Comparison of ENCODE assay signal across 14 cellular contexts in the genomic region with DNA sequence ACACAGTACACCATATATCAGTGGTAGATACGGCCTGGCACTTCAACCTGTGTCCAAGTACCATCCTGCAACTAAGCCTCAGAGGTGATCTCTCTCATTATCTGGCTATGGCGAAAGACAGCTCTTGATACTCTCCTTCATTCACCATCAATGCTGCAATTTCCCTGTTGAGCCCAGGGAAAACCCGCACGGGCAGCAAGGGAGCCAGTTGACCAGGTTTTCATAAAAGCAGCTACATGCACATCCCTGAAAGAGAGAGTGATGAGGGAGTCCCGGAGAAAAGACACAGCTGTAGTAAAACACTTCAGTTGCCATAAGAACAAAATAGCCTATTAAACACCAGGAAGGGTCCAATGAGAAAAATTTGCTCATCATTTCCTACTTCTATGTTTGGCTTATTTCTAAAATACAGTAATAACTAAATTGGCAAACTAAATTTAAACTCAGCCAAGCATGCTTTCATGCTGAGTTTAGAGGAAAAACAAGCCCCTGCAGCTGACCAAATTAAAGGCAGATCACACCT.
DNase-seq lines count a peak whose midpoint lies in the region; ATAC-seq and TF ChIP-seq lines count a peak whose summit lies in the region.
"Had no signal": no experiment of that assay in that cellular context is flagged by ENCODE, and none has a peak within 500 bp of the region (broad histone marks: within the 10 kb centered on the region; RNA-seq: fewer than 3 reads in every experiment).

No MANE protein-coding gene starts in this region.

- H3K36me3 Mint-ChIP-seq in activated CD8-positive, alpha-beta T cell treated with anti-CD3 and anti-CD28 coated beads for 36 hours (ENCODE audit: low read depth), result peaks cover 34% of the 10 kb centered on the region
- H3K36me3 Mint-ChIP-seq in activated CD8-positive, alpha-beta T cell treated with anti-CD3 and anti-CD28 coated beads, Interleukin-2, amount 10 ng/mL, durations not matched to agents 7 days and 5 days (ENCODE audit: low read depth), result peaks cover 47% of the 10 kb centered on the region
- H3K36me3 Mint-ChIP-seq in T-helper 17 cell (ENCODE audit: low read depth), result peaks cover 2% of the 10 kb centered on the region
- H3K36me3 Mint-ChIP-seq in stimulated activated effector memory CD8-positive, alpha-beta T cell treated with anti-CD3 and anti-CD28 coated beads, Interleukin-12 subunit alpha, Interleukin-12 subunit beta, amount 100 ng/mL, for 72 hours, result peaks cover 52% of the 10 kb centered on the region

- H3K4me3 Mint-ChIP-seq in activated CD8-positive, alpha-beta T cell treated with anti-CD3 and anti-CD28 coated beads for 36 hours, result no peak overlapping the region
- H3K4me3 Mint-ChIP-seq in activated CD8-positive, alpha-beta T cell treated with anti-CD3 and anti-CD28 coated beads, Interleukin-2, amount 10 ng/mL, durations not matched to agents 7 days and 5 days, result no peak overlapping the region
- H3K4me3 Mint-ChIP-seq in T-helper 17 cell, result no peak overlapping the region
- H3K4me3 Mint-ChIP-seq in stimulated activated effector memory CD8-positive, alpha-beta T cell treated with anti-CD3 and anti-CD28 coated beads, Interleukin-12 subunit alpha, Interleukin-12 subunit beta, amount 100 ng/mL, for 72 hours, result no peak overlapping the region
- H3K4me3 Mint-ChIP-seq: CD14-positive monocyte had no signal

- no peak for ATAC-seq in activated CD8-positive, alpha-beta T cell treated with anti-CD3 and anti-CD28 coated beads for 36 hours
- ATAC-seq in activated CD8-positive, alpha-beta T cell treated with anti-CD3 and anti-CD28 coated beads, Interleukin-2, amount 10 ng/mL, durations not matched to agents 7 days and 5 days, result no peak
- ATAC-seq in T-helper 17 cell, result no peak
- ATAC-seq in stimulated activated effector memory CD8-positive, alpha-beta T cell treated with anti-CD3 and anti-CD28 coated beads, Interleukin-12 subunit alpha, Interleukin-12 subunit beta, amount 100 ng/mL, for 72 hours, result no peak

- CTCF ChIA-PET in activated CD8-positive, alpha-beta T cell treated with anti-CD3 and anti-CD28 coated beads for 36 hours (lab: Charles Lee), result interaction anchor here (0.7 to 1.1 kb wide), 4 partner anchors 11 to 237 kb away, joined by 3 to 4 read pairs (median 3); no protein-coding TSS in a partner anchor
- CTCF ChIA-PET in activated CD8-positive, alpha-beta T cell treated with anti-CD3 and anti-CD28 coated beads, Interleukin-2, amount 10 ng/mL, durations not matched to agents 7 days and 5 days (lab: Charles Lee), result interaction anchor here (1.3 kb wide), 2 partner anchors 26 to 165 kb away, joined by 3 read pairs; no protein-coding TSS in a partner anchor

- no peak for TF ChIP-seq CTCF in activated CD8-positive, alpha-beta T cell treated with anti-CD3 and anti-CD28 coated beads for 36 hours (IDR thresholded peaks at IDR 0.05)
- no peak for TF ChIP-seq CTCF in fibroblast of the aortic adventitia (IDR thresholded peaks at IDR 0.05; ENCODE audit: insufficient read depth, low read length)

- H3K9me3 ChIP-seq in T-helper 17 cell (ENCODE audit: control insufficient read depth, low read length, poor library complexity, severe bottlenecking), result no peaks in the 10 kb centered on the region
- H3K9me3 ChIP-seq: ovary had no signal

- DNase-seq in activated CD8-positive, alpha-beta T cell treated with anti-CD3 and anti-CD28 coated beads for 36 hours, result no peak
- DNase-seq in activated CD8-positive, alpha-beta T cell treated with anti-CD3 and anti-CD28 coated beads, Interleukin-2, amount 10 ng/mL, durations not matched to agents 7 days and 5 days, result no peak
- DNase-seq in T-helper 17 cell, result no peak
- peak; percentile 44 for DNase-seq in fibroblast of the aortic adventitia (ENCODE audit: low read depth)
- DNase-seq in stimulated activated effector memory CD8-positive, alpha-beta T cell treated with anti-CD3 and anti-CD28 coated beads, Interleukin-12 subunit alpha, Interleukin-12 subunit beta, amount 100 ng/mL, for 72 hours (ENCODE audit: low spot score in 2 of 2), result no peak
- no peak for DNase-seq in middle frontal gyrus (ENCODE audit: extremely low spot score, low spot score)
- DNase-seq in MV-4-11 (lab: John Stamatoyannopoulos, UW), result no peak
- no peak for DNase-seq in A172 (ENCODE audit: low spot score)
- DNase-seq: activated CD4-positive, alpha-beta T cell treated with anti-CD3 and anti-CD28 coated beads, Interleukin-2, amount 50 U/mL, for 48 hours; activated gamma-delta T cell treated with Interleukin-2 at 50 U/mL for 16 hours; foreskin melanocyte; NCI-H1436 treated with DMSO at 0.1 percent for 48 hours; ovary had no signal

- H3K4me1 Mint-ChIP-seq in activated CD8-positive, alpha-beta T cell treated with anti-CD3 and anti-CD28 coated beads for 36 hours (ENCODE audit: low read depth), result peaks cover 62% of the 10 kb centered on the region
- peaks cover 39% of the 10 kb centered on the region for H3K4me1 Mint-ChIP-seq in activated CD8-positive, alpha-beta T cell treated with anti-CD3 and anti-CD28 coated beads, Interleukin-2, amount 10 ng/mL, durations not matched to agents 7 days and 5 days (ENCODE audit: low read depth)
- peaks cover 46% of the 10 kb centered on the region for H3K4me1 Mint-ChIP-seq in T-helper 17 cell
- H3K4me1 Mint-ChIP-seq in stimulated activated effector memory CD8-positive, alpha-beta T cell treated with anti-CD3 and anti-CD28 coated beads, Interleukin-12 subunit alpha, Interleukin-12 subunit beta, amount 100 ng/mL, for 72 hours, result peaks cover 60% of the 10 kb centered on the region

- peak overlapping the region; percentile 35 for H3K27ac Mint-ChIP-seq in activated CD8-positive, alpha-beta T cell treated with anti-CD3 and anti-CD28 coated beads for 36 hours
- H3K27ac Mint-ChIP-seq in activated CD8-positive, alpha-beta T cell treated with anti-CD3 and anti-CD28 coated beads, Interleukin-2, amount 10 ng/mL, durations not matched to agents 7 days and 5 days, result no peak overlapping the region
- H3K27ac Mint-ChIP-seq in T-helper 17 cell, result peak overlapping the region; percentile 76
- peak overlapping the region; percentile 76 for H3K27ac Mint-ChIP-seq in stimulated activated effector memory CD8-positive, alpha-beta T cell treated with anti-CD3 and anti-CD28 coated beads, Interleukin-12 subunit alpha, Interleukin-12 subunit beta, amount 100 ng/mL, for 72 hours

- POLR2A ChIA-PET in activated CD8-positive, alpha-beta T cell treated with anti-CD3 and anti-CD28 coated beads for 36 hours (lab: Charles Lee), result interaction anchor here (1.1 kb wide), 1 partner anchor 10 kb away, joined by 3 read pairs; no protein-coding TSS in a partner anchor
- POLR2A ChIA-PET in activated CD8-positive, alpha-beta T cell treated with anti-CD3 and anti-CD28 coated beads, Interleukin-2, amount 10 ng/mL, durations not matched to agents 7 days and 5 days (lab: Charles Lee), result no interaction called here

- H3K27me3 Mint-ChIP-seq in activated CD8-positive, alpha-beta T cell treated with anti-CD3 and anti-CD28 coated beads for 36 hours, result no peaks in the 10 kb centered on the region
- H3K27me3 Mint-ChIP-seq in activated CD8-positive, alpha-beta T cell treated with anti-CD3 and anti-CD28 coated beads, Interleukin-2, amount 10 ng/mL, durations not matched to agents 7 days and 5 days (ENCODE audit: low read depth), result no peaks in the 10 kb centered on the region
- H3K27me3 Mint-ChIP-seq in T-helper 17 cell, result no peaks in the 10 kb centered on the region

- H3K9me3 Mint-ChIP-seq in activated CD8-positive, alpha-beta T cell treated with anti-CD3 and anti-CD28 coated beads for 36 hours, result no peaks in the 10 kb centered on the region
- H3K9me3 Mint-ChIP-seq in activated CD8-positive, alpha-beta T cell treated with anti-CD3 and anti-CD28 coated beads, Interleukin-2, amount 10 ng/mL, durations not matched to agents 7 days and 5 days (ENCODE audit: insufficient read depth), result no peaks in the 10 kb centered on the region
- no peaks in the 10 kb centered on the region for H3K9me3 Mint-ChIP-seq in stimulated activated effector memory CD8-positive, alpha-beta T cell treated with anti-CD3 and anti-CD28 coated beads, Interleukin-12 subunit alpha, Interleukin-12 subunit beta, amount 100 ng/mL, for 72 hours
- H3K9me3 Mint-ChIP-seq: CD14-positive monocyte had no signal

- H3K4me3 ChIP-seq in fibroblast of the aortic adventitia (ENCODE audit: low read depth, low read length), result no peak overlapping the region
- H3K4me3 ChIP-seq: ovary had no signal

- intact Hi-C loops in activated CD8-positive, alpha-beta T cell treated with anti-CD3 and anti-CD28 coated beads for 36 hours (cut with micrococcal nuclease), result no loop called here
